ENCODE assay signal across 1 cellular context in genomic region chr17:78746263-78746948, GRCh38.
TF ChIP-seq lines count a peak whose summit lies in the region.

No MANE protein-coding gene starts in this region.

TF ChIP-seq in HepG2, 621 proteins besides CTCF, POLR2A, EP300 and RAD21 (continued from another document):
- peak; percentile 14; the same call in 1 of the 2 replicates for TF ChIP-seq ARID4A (CRISPR knock-in tag; IDR thresholded peaks at IDR 0.05; ENCODE audit: borderline replicate concordance)
- TF ChIP-seq IKZF1 (IDR thresholded peaks at IDR 0.05), result no peak
- TF ChIP-seq SMARCE1 (IDR thresholded peaks at IDR 0.05; ENCODE audit: borderline replicate concordance), result no peak
- no peak for TF ChIP-seq PLRG1 (conservative IDR thresholded peaks at IDR 0.05)
